Comparison of ENCODE assay signal across 8 cellular contexts in the genomic region with DNA sequence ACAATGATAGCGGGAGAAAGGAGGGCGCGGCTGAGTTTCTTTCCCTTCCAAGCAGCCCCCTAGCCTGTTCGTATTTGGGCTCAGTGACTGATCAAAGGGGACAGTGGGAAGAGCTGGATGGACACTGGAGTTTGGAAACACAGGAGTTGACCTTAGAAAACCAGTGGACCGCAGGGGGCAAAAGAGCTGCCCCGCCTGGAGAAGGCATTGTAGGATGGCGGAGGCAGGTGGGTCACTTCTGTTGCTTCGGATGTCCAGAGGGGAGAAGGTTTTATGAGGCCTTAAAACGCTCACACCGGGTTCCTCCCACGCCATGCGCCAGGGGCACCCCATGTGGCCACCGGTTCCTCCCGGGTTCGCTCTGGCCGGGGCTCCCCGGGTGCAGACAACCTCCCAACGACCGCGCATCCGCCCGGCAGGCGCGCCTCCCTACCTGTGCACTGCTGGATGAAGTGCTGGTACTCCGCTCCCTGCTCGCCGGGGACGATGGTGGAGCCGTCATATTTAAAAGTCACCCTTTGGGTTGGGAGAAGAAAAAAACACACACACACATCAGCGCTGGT. TPM values are rescaled to one million over a fixed set of nuclear protein-coding genes. Genes with fewer than 3 reads are reported as not detected.
DNase-seq lines count a peak whose midpoint lies in the region; ATAC-seq and TF ChIP-seq lines count a peak whose summit lies in the region.

No MANE protein-coding gene starts in this region.

- POLR2A ChIA-PET in naive thymus-derived CD4-positive, alpha-beta T cell (lab: Charles Lee) = interaction anchor here (0.6 to 7.8 kb wide), 17 partner anchors 10 to 143 kb away, joined by 3 to 96 read pairs (median 4); partner anchors contain the start of gene MEAK7

- H3K27ac ChIP-seq in VCaP = peak overlapping the region; percentile 57
- H3K27ac ChIP-seq in naive thymus-derived CD4-positive, alpha-beta T cell (ENCODE audit: low read depth, low read length) = peak overlapping the region; percentile 68

- peaks cover 0 to 12% (median 0%) of the 10 kb centered on the region in 3 experiments for H3K36me3 ChIP-seq in naive thymus-derived CD4-positive, alpha-beta T cell (ENCODE audit: control insufficient read depth in 2 of 3, insufficient read depth in 3 of 3, low read length in 3 of 3)

- peak overlapping the region; percentile 97 for H3K4me3 Mint-ChIP-seq in effector memory CD8-positive, alpha-beta T cell
- peak overlapping the region; percentile 95 to 99 (median 97) for H3K4me3 Mint-ChIP-seq in naive thymus-derived CD4-positive, alpha-beta T cell

- H3K9me3 Mint-ChIP-seq in effector memory CD8-positive, alpha-beta T cell = no peaks in the 10 kb centered on the region
- H3K9me3 Mint-ChIP-seq in naive thymus-derived CD4-positive, alpha-beta T cell = no peaks in the 10 kb centered on the region

- peaks cover 32 to 46% of the 10 kb centered on the region in 2 donors for H3K4me1 ChIP-seq in naive thymus-derived CD4-positive, alpha-beta T cell (ENCODE audit: control insufficient read depth in 2 of 2, insufficient read depth in 2 of 2, low read length in 2 of 2)

- intact Hi-C loops in naive thymus-derived CD4-positive, alpha-beta T cell (cut with micrococcal nuclease) = loop anchor here (1.0 to 5.0 kb wide), 3 partner anchors 16 to 425 kb away; partner anchors contain the start of gene ADAD2 (in 1 of the 2)

- no peak for TF ChIP-seq CTCF in VCaP (conservative IDR thresholded peaks at IDR 0.05)

- peak overlapping the region; percentile 70 for H3K4me3 ChIP-seq in naive thymus-derived CD4-positive, alpha-beta T cell (ENCODE audit: low read length)

- peak; percentile 33 for ATAC-seq in HG03066 (IDR thresholded peaks at IDR 0.05; ENCODE audit: low read depth, unreplicated experiment)
- peak; percentile 40 for ATAC-seq in effector memory CD8-positive, alpha-beta T cell (replicated peaks)
- peak; percentile 19 for ATAC-seq in naive thymus-derived CD4-positive, alpha-beta T cell

- H3K27me3 ChIP-seq in naive thymus-derived CD4-positive, alpha-beta T cell (ENCODE audit: control insufficient read depth in 2 of 2, insufficient read depth in 2 of 2, low read length in 2 of 2) = no peaks in the 10 kb centered on the region

- CTCF ChIA-PET in naive thymus-derived CD4-positive, alpha-beta T cell (lab: Charles Lee) = interaction anchor here (0.5 to 3.9 kb wide), 8 partner anchors 9 to 340 kb away, joined by 3 to 25 read pairs (median 4); no protein-coding TSS in a partner anchor

- DNase-seq in NK-92 treated with Interleukin-12 subunit alpha and Interleukin-12 subunit beta, amount 100 ng/mL, for 24 hours (lab: John Stamatoyannopoulos, UW) = peak; percentile 36
- DNase-seq in NK-92 (lab: John Stamatoyannopoulos, UW; ENCODE audit: unreplicated experiment) (no peak), NCI-H1092 (lab: John Stamatoyannopoulos, UW) (no peak), NCI-H2227 treated with DMSO at 0.1 percent for 48 hours (lab: John Stamatoyannopoulos, UW) (no peak)
- DNase-seq in effector memory CD8-positive, alpha-beta T cell = peak in 2 of 3 experiments; percentile 33 to 50
- DNase-seq in naive thymus-derived CD4-positive, alpha-beta T cell = peak in 6 of 9 donors; percentile 36 to 63 (median 46)

- peaks cover 42% of the 10 kb centered on the region for H3K36me3 Mint-ChIP-seq in effector memory CD8-positive, alpha-beta T cell (ENCODE audit: insufficient read depth)
- H3K36me3 Mint-ChIP-seq in naive thymus-derived CD4-positive, alpha-beta T cell = peaks cover 0 to 40% (median 13%) of the 10 kb centered on the region in 5 donors

- peaks cover 0 to 10% of the 10 kb centered on the region in 2 donors for H3K27me3 Mint-ChIP-seq in effector memory CD8-positive, alpha-beta T cell
- H3K27me3 Mint-ChIP-seq in naive thymus-derived CD4-positive, alpha-beta T cell = peaks cover 0 to 14% (median 0%) of the 10 kb centered on the region in 5 donors

- H3K27ac Mint-ChIP-seq in effector memory CD8-positive, alpha-beta T cell = peak overlapping the region; percentile 83 to 88
- H3K27ac Mint-ChIP-seq in naive thymus-derived CD4-positive, alpha-beta T cell = peak overlapping the region; percentile 82 to 95 (median 91)

- no peaks in the 10 kb centered on the region for H3K9me3 ChIP-seq in naive thymus-derived CD4-positive, alpha-beta T cell (ENCODE audit: control insufficient read depth in 2 of 3, low read length in 3 of 3)

- H3K4me1 Mint-ChIP-seq in effector memory CD8-positive, alpha-beta T cell (ENCODE audit: low read depth in 2 of 2) = peaks cover 35 to 55% of the 10 kb centered on the region in 2 donors
- H3K4me1 Mint-ChIP-seq in naive thymus-derived CD4-positive, alpha-beta T cell = peaks cover 35 to 64% (median 54%) of the 10 kb centered on the region in 7 donors

RNA-seq across cellular contexts. Expression of gene COTL1, which starts 0.7 kb away (rescaled TPM):
- total RNA-seq in naive thymus-derived CD4-positive, alpha-beta T cell = 100 to 1,000 TPM in 3 of 5 experiments, 10 to 100 TPM in 2; 84.2 to 704 (median 172) TPM
- 100 to 1,000 TPM; 268 to 344 TPM for polyA plus RNA-seq in naive thymus-derived CD4-positive, alpha-beta T cell

RNA-seq across cellular contexts. Expression of gene KLHL36, which starts 31.2 kb away (rescaled TPM):
- total RNA-seq in naive thymus-derived CD4-positive, alpha-beta T cell = 100 to 1,000 TPM in 2 of 5 experiments, 10 to 100 TPM in 3; 51.8 to 161 (median 97.8) TPM
- polyA plus RNA-seq in naive thymus-derived CD4-positive, alpha-beta T cell = 10 to 100 TPM; 45.8 to 73.7 TPM

Comparison
In these comparisons a context has a peak if more than half of its experiments do, and no peak if none do; other contexts are left out.
1. DNase-seq: peak in NK-92 treated with Interleukin-12 subunit alpha and Interleukin-12 subunit beta, amount 100 ng/mL, for 24 hours (single experiment), effector memory CD8-positive, alpha-beta T cell (2 of 3) and naive thymus-derived CD4-positive, alpha-beta T cell (6 of 9); none in NK-92 (single experiment), NCI-H1092 (single experiment) and NCI-H2227 treated with DMSO at 0.1 percent for 48 hours (single experiment).
2. Peak in every context shown above with its lines, with median percentiles within 50 percentile points of each other: ATAC-seq.